1 cellular context compared by ENCODE assay signal in the genomic region with DNA sequence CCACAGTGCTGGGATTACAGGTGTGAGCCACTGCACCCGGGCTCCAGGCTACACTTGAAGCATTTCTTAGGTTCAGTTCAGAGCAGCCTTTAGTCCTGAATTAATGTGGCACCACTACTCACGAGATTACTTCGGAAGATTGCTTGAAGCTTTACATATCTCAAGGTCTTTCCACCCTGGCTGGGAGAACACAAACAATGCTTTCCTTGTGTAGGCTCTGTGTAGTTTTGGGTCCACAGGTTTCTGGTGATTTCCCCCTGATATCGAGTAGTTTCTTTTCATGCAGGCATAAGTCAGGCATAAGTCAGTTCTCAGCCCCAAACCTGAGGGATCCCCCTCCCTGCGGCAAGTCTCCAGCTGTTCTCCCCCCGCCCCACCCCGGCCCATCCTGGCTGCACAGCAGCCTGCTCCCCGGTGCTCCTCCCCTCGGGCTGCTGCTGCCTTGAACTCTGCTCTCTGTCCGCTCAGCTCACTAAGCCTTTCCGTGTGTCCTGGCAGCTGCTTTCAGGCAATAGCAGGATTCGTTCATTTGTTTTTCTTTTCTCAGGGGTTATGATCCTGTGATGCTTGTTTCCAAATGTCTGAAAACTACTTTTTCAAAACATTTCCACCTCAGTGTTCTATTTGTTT.
A peak's percentile ranks its signal among the peaks of the same experiment; 100 is the strongest.
TF ChIP-seq lines count a peak whose summit lies in the region.

No MANE protein-coding gene starts in this region.

TF ChIP-seq in HepG2, 621 proteins besides CTCF, POLR2A, EP300 and RAD21 (continued from another document and continues in another):
- TF ChIP-seq, protein P1, sequence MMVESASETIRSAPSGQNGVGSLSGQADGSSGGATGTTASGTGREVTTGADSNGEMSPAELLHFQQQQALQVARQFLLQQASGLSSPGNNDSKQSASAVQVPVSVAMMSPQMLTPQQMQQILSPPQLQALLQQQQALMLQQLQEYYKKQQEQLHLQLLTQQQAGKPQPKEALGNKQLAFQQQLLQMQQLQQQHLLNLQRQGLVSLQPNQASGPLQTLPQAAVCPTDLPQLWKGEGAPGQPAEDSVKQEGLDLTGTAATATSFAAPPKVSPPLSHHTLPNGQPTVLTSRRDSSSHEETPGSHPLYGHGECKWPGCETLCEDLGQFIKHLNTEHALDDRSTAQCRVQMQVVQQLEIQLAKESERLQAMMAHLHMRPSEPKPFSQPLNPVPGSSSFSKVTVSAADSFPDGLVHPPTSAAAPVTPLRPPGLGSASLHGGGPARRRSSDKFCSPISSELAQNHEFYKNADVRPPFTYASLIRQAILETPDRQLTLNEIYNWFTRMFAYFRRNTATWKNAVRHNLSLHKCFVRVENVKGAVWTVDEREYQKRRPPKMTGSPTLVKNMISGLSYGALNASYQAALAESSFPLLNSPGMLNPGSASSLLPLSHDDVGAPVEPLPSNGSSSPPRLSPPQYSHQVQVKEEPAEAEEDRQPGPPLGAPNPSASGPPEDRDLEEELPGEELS (CRISPR knock-in tag; IDR thresholded peaks at IDR 0.05): 0 out of 2 replicates have a peak, but pooled peaks have one; percentile 28
- TF ChIP-seq, protein P2, sequence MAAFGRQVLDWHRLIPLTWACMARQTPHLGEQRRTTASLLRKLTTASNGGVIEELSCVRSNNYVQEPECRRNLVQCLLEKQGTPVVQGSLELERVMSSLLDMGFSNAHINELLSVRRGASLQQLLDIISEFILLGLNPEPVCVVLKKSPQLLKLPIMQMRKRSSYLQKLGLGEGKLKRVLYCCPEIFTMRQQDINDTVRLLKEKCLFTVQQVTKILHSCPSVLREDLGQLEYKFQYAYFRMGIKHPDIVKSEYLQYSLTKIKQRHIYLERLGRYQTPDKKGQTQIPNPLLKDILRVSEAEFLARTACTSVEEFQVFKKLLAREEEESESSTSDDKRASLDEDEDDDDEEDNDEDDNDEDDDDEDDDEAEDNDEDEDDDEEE (CRISPR knock-in tag; IDR thresholded peaks at IDR 0.05): no peak
- TF ChIP-seq, protein P3, sequence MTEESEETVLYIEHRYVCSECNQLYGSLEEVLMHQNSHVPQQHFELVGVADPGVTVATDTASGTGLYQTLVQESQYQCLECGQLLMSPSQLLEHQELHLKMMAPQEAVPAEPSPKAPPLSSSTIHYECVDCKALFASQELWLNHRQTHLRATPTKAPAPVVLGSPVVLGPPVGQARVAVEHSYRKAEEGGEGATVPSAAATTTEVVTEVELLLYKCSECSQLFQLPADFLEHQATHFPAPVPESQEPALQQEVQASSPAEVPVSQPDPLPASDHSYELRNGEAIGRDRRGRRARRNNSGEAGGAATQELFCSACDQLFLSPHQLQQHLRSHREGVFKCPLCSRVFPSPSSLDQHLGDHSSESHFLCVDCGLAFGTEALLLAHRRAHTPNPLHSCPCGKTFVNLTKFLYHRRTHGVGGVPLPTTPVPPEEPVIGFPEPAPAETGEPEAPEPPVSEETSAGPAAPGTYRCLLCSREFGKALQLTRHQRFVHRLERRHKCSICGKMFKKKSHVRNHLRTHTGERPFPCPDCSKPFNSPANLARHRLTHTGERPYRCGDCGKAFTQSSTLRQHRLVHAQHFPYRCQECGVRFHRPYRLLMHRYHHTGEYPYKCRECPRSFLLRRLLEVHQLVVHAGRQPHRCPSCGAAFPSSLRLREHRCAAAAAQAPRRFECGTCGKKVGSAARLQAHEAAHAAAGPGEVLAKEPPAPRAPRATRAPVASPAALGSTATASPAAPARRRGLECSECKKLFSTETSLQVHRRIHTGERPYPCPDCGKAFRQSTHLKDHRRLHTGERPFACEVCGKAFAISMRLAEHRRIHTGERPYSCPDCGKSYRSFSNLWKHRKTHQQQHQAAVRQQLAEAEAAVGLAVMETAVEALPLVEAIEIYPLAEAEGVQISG (CRISPR knock-in tag; IDR thresholded peaks at IDR 0.05): peak; percentile 22; the same call in 1 of the 2 replicates
- TF ChIP-seq, protein P4, sequence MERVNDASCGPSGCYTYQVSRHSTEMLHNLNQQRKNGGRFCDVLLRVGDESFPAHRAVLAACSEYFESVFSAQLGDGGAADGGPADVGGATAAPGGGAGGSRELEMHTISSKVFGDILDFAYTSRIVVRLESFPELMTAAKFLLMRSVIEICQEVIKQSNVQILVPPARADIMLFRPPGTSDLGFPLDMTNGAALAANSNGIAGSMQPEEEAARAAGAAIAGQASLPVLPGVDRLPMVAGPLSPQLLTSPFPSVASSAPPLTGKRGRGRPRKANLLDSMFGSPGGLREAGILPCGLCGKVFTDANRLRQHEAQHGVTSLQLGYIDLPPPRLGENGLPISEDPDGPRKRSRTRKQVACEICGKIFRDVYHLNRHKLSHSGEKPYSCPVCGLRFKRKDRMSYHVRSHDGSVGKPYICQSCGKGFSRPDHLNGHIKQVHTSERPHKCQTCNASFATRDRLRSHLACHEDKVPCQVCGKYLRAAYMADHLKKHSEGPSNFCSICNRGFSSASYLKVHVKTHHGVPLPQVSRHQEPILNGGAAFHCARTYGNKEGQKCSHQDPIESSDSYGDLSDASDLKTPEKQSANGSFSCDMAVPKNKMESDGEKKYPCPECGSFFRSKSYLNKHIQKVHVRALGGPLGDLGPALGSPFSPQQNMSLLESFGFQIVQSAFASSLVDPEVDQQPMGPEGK (CRISPR knock-in tag; IDR thresholded peaks at IDR 0.05): peak; percentile 80
- TF ChIP-seq ZNF652 (CRISPR knock-in tag; IDR thresholded peaks at IDR 0.05; ENCODE audit: borderline replicate concordance, low read depth): no peak
- no peak for TF ChIP-seq ZNF7 (CRISPR knock-in tag; IDR thresholded peaks at IDR 0.05)
- no peak for TF ChIP-seq NFATC3 (CRISPR knock-in tag; IDR thresholded peaks at IDR 0.05)
- TF ChIP-seq ZFX (CRISPR knock-in tag; IDR thresholded peaks at IDR 0.05; ENCODE audit: low read depth): peak; percentile 4; the same call in 1 of the 2 replicates
- TF ChIP-seq ZBTB38 (CRISPR knock-in tag; IDR thresholded peaks at IDR 0.05): no peak
- no peak for TF ChIP-seq HES4 (CRISPR knock-in tag; IDR thresholded peaks at IDR 0.05; ENCODE audit: borderline replicate concordance)
- TF ChIP-seq HDAC1 (CRISPR knock-in tag; IDR thresholded peaks at IDR 0.05): 0 out of 2 replicates have a peak, but pooled peaks have one; percentile 14
- TF ChIP-seq ZBTB42 (CRISPR knock-in tag; IDR thresholded peaks at IDR 0.05): peak; percentile 56; the same call in 1 of the 2 replicates
- TF ChIP-seq RFX5 (IDR thresholded peaks at IDR 0.05; ENCODE audit: low read depth, low read length): no peak
- no peak for TF ChIP-seq KDM3A (CRISPR knock-in tag; IDR thresholded peaks at IDR 0.05; ENCODE audit: low read depth)
- no peak for TF ChIP-seq RNF2 (conservative IDR thresholded peaks at IDR 0.05; ENCODE audit: low read depth)
- TF ChIP-seq, protein P5, sequence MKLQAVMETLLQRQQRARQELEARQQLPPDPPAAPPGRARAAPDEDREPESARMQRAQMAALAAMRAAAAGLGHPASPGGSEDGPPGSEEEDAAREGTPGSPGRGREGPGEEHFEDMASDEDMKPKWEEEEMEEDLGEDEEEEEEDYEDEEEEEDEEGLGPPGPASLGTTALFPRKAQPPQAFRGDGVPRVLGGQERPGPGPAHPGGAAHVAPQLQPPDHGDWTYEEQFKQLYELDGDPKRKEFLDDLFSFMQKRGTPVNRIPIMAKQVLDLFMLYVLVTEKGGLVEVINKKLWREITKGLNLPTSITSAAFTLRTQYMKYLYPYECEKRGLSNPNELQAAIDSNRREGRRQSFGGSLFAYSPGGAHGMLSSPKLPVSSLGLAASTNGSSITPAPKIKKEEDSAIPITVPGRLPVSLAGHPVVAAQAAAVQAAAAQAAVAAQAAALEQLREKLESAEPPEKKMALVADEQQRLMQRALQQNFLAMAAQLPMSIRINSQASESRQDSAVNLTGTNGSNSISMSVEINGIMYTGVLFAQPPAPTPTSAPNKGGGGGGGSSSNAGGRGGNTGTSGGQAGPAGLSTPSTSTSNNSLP (IDR thresholded peaks at IDR 0.05; ENCODE audit: low read depth, low read length): no peak
- 0 out of 2 replicates have a peak, but pooled peaks have one; percentile 9 for TF ChIP-seq ELF3 (CRISPR knock-in tag; IDR thresholded peaks at IDR 0.05)
- TF ChIP-seq YEATS2 (CRISPR knock-in tag; IDR thresholded peaks at IDR 0.05; ENCODE audit: borderline replicate concordance): no peak
- TF ChIP-seq, protein P6, sequence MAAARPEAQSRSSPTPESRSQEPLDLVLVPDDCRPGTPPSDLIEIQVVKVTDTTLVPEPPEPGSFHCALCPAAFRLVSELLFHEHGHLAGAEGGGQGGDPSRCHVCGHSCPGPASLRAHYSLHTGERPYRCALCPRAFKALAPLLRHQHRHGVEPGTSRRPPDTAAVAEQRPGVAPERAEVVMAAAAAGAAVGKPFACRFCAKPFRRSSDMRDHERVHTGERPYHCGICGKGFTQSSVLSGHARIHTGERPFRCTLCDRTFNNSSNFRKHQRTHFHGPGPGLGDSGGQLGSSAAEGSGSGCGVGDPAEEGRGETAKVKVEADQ (CRISPR knock-in tag; IDR thresholded peaks at IDR 0.05; ENCODE audit: borderline replicate concordance): no peak
- TF ChIP-seq PITX1 (CRISPR knock-in tag; IDR thresholded peaks at IDR 0.05): peak; percentile 83
- TF ChIP-seq, protein P7, sequence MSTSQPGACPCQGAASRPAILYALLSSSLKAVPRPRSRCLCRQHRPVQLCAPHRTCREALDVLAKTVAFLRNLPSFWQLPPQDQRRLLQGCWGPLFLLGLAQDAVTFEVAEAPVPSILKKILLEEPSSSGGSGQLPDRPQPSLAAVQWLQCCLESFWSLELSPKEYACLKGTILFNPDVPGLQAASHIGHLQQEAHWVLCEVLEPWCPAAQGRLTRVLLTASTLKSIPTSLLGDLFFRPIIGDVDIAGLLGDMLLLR (CRISPR knock-in tag; IDR thresholded peaks at IDR 0.05): no peak
- TF ChIP-seq, protein P8, sequence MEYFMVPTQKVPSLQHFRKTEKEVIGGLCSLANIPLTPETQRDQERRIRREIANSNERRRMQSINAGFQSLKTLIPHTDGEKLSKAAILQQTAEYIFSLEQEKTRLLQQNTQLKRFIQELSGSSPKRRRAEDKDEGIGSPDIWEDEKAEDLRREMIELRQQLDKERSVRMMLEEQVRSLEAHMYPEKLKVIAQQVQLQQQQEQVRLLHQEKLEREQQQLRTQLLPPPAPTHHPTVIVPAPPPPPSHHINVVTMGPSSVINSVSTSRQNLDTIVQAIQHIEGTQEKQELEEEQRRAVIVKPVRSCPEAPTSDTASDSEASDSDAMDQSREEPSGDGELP (IDR thresholded peaks at IDR 0.05; ENCODE audit: borderline replicate concordance, low read depth): peak; percentile 89; the same call in 1 of the 2 replicates
- TF ChIP-seq ZSCAN21 (CRISPR knock-in tag; IDR thresholded peaks at IDR 0.05; ENCODE audit: borderline replicate concordance): peak; percentile 35; the same call in 1 of the 2 replicates
- 0 out of 2 replicates have a peak, but pooled peaks have one; percentile 28 for TF ChIP-seq NCOR1 (IDR thresholded peaks at IDR 0.05; ENCODE audit: borderline replicate concordance, low read length)
- TF ChIP-seq SALL1 (CRISPR knock-in tag; IDR thresholded peaks at IDR 0.05): 0 out of 2 replicates have a peak, but pooled peaks have one; percentile 27
- TF ChIP-seq, protein P9, sequence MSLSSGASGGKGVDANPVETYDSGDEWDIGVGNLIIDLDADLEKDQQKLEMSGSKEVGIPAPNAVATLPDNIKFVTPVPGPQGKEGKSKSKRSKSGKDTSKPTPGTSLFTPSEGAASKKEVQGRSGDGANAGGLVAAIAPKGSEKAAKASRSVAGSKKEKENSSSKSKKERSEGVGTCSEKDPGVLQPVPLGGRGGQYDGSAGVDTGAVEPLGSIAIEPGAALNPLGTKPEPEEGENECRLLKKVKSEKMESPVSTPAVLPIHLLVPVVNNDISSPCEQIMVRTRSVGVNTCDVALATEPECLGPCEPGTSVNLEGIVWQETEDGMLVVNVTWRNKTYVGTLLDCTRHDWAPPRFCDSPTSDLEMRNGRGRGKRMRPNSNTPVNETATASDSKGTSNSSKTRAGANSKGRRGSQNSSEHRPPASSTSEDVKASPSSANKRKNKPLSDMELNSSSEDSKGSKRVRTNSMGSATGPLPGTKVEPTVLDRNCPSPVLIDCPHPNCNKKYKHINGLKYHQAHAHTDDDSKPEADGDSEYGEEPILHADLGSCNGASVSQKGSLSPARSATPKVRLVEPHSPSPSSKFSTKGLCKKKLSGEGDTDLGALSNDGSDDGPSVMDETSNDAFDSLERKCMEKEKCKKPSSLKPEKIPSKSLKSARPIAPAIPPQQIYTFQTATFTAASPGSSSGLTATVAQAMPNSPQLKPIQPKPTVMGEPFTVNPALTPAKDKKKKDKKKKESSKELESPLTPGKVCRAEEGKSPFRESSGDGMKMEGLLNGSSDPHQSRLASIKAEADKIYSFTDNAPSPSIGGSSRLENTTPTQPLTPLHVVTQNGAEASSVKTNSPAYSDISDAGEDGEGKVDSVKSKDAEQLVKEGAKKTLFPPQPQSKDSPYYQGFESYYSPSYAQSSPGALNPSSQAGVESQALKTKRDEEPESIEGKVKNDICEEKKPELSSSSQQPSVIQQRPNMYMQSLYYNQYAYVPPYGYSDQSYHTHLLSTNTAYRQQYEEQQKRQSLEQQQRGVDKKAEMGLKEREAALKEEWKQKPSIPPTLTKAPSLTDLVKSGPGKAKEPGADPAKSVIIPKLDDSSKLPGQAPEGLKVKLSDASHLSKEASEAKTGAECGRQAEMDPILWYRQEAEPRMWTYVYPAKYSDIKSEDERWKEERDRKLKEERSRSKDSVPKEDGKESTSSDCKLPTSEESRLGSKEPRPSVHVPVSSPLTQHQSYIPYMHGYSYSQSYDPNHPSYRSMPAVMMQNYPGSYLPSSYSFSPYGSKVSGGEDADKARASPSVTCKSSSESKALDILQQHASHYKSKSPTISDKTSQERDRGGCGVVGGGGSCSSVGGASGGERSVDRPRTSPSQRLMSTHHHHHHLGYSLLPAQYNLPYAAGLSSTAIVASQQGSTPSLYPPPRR (CRISPR knock-in tag; IDR thresholded peaks at IDR 0.05; ENCODE audit: borderline replicate concordance): no peak
- 0 out of 2 replicates have a peak, but pooled peaks have one; percentile 52 for TF ChIP-seq ZNF292 (CRISPR knock-in tag; IDR thresholded peaks at IDR 0.05; ENCODE audit: borderline replicate concordance, low read depth)
- TF ChIP-seq, protein P10, sequence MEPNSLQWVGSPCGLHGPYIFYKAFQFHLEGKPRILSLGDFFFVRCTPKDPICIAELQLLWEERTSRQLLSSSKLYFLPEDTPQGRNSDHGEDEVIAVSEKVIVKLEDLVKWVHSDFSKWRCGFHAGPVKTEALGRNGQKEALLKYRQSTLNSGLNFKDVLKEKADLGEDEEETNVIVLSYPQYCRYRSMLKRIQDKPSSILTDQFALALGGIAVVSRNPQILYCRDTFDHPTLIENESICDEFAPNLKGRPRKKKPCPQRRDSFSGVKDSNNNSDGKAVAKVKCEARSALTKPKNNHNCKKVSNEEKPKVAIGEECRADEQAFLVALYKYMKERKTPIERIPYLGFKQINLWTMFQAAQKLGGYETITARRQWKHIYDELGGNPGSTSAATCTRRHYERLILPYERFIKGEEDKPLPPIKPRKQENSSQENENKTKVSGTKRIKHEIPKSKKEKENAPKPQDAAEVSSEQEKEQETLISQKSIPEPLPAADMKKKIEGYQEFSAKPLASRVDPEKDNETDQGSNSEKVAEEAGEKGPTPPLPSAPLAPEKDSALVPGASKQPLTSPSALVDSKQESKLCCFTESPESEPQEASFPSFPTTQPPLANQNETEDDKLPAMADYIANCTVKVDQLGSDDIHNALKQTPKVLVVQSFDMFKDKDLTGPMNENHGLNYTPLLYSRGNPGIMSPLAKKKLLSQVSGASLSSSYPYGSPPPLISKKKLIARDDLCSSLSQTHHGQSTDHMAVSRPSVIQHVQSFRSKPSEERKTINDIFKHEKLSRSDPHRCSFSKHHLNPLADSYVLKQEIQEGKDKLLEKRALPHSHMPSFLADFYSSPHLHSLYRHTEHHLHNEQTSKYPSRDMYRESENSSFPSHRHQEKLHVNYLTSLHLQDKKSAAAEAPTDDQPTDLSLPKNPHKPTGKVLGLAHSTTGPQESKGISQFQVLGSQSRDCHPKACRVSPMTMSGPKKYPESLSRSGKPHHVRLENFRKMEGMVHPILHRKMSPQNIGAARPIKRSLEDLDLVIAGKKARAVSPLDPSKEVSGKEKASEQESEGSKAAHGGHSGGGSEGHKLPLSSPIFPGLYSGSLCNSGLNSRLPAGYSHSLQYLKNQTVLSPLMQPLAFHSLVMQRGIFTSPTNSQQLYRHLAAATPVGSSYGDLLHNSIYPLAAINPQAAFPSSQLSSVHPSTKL (CRISPR knock-in tag; IDR thresholded peaks at IDR 0.05): peak; percentile 21; the same call in 1 of the 2 replicates
- TF ChIP-seq FOXO1 (CRISPR knock-in tag; IDR thresholded peaks at IDR 0.05): peak; percentile 11; the same call in 1 of the 2 replicates
